In genomic region chr3:175620532-175620931, GRCh38 we compare ENCODE assay signal across 29 cellular contexts.
"Had no signal": no experiment of that assay in that cellular context is flagged by ENCODE, and none has a peak within 500 bp of the region (broad histone marks: within the 10 kb centered on the region; RNA-seq: fewer than 3 reads in every experiment).

No MANE protein-coding gene starts in this region.

- H3K27me3 Mint-ChIP-seq: activated CD4-positive, alpha-beta T cell treated with anti-CD3 and anti-CD28 coated beads, Interleukin-2, amount 10 ng/mL, durations not matched to agents 24 days and 14 days; activated CD8-positive, alpha-beta T cell treated with anti-CD3 and anti-CD28 coated beads for 36 hours; activated naive CD4-positive, alpha-beta T cell treated with anti-CD3 and anti-CD28 coated beads, Interleukin-2, amount 50 U/mL, for 24 hours; activated naive CD8-positive, alpha-beta T cell treated with anti-CD3 and anti-CD28 coated beads, Interleukin-2, amount 10 ng/mL, durations not matched to agents 7 days and 5 days had no signal

- H3K4me3 Mint-ChIP-seq: activated CD4-positive, alpha-beta T cell treated with anti-CD3 and anti-CD28 coated beads, Interleukin-2, amount 10 ng/mL, durations not matched to agents 24 days and 14 days; activated CD8-positive, alpha-beta T cell treated with anti-CD3 and anti-CD28 coated beads for 36 hours; activated naive CD4-positive, alpha-beta T cell treated with anti-CD3 and anti-CD28 coated beads, Interleukin-2, amount 50 U/mL, for 24 hours; activated naive CD8-positive, alpha-beta T cell treated with anti-CD3 and anti-CD28 coated beads, Interleukin-2, amount 10 ng/mL, durations not matched to agents 7 days and 5 days had no signal

- H3K9me3 ChIP-seq: ascending aorta, Peyer's patch had no signal

- H3K36me3 ChIP-seq: ascending aorta, Peyer's patch had no signal

- DNase-seq: activated CD4-positive, alpha-beta T cell treated with anti-CD3 and anti-CD28 coated beads, Interleukin-2, amount 10 ng/mL, durations not matched to agents 24 days and 14 days; activated CD4-positive, alpha-beta T cell treated with anti-CD3 and anti-CD28 coated beads, Interleukin-2, amount 50 U/mL, for 4 hours; activated CD4-positive, CD25-positive, alpha-beta regulatory T cell; activated CD8-positive, alpha-beta T cell treated with anti-CD3 and anti-CD28 coated beads for 36 hours; activated gamma-delta T cell; activated naive CD4-positive, alpha-beta T cell treated with Interleukin-2 at 50 U/mL for 16 hours; activated naive CD8-positive, alpha-beta T cell treated with anti-CD3 and anti-CD28 coated beads, Interleukin-2, amount 10 ng/mL, durations not matched to agents 7 days and 5 days; activated T-cell treated with anti-CD3 and anti-CD28 coated beads, Interleukin-2, amount 50 U/mL, for 1 hour; amygdala; caudate nucleus; MM.1S; MV-4-11; NCI-H1092; NCI-H1436 treated with DMSO at 0.1 percent for 48 hours; NCI-H187; NCI-H2081; NCI-H345; NCI-H524 treated with DMSO at 0.1 percent for 48 hours; Peyer's patch; RPMI8226; SW 1271; T-helper 1 cell; T-helper 2 cell; T-helper 9 cell had no signal

- H3K4me1 ChIP-seq: ascending aorta, Peyer's patch had no signal

- H3K4me3 ChIP-seq: ascending aorta, Peyer's patch had no signal

- H3K4me1 Mint-ChIP-seq: activated CD4-positive, alpha-beta T cell treated with anti-CD3 and anti-CD28 coated beads, Interleukin-2, amount 10 ng/mL, durations not matched to agents 24 days and 14 days; activated naive CD4-positive, alpha-beta T cell treated with anti-CD3 and anti-CD28 coated beads, Interleukin-2, amount 50 U/mL, for 24 hours; activated naive CD8-positive, alpha-beta T cell treated with anti-CD3 and anti-CD28 coated beads, Interleukin-2, amount 10 ng/mL, durations not matched to agents 7 days and 5 days had no signal

- H3K27me3 ChIP-seq: ascending aorta, Peyer's patch had no signal

- ATAC-seq: activated CD8-positive, alpha-beta T cell treated with anti-CD3 and anti-CD28 coated beads for 36 hours had no signal

- H3K27ac ChIP-seq: ascending aorta, KMS-11, Peyer's patch, VCaP had no signal

- H3K36me3 Mint-ChIP-seq: activated naive CD4-positive, alpha-beta T cell treated with anti-CD3 and anti-CD28 coated beads, Interleukin-2, amount 50 U/mL, for 24 hours; activated naive CD8-positive, alpha-beta T cell treated with anti-CD3 and anti-CD28 coated beads, Interleukin-2, amount 10 ng/mL, durations not matched to agents 7 days and 5 days had no signal

- H3K9me3 Mint-ChIP-seq: activated CD4-positive, alpha-beta T cell treated with anti-CD3 and anti-CD28 coated beads, Interleukin-2, amount 10 ng/mL, durations not matched to agents 24 days and 14 days had no signal

- H3K27ac Mint-ChIP-seq: activated CD4-positive, alpha-beta T cell treated with anti-CD3 and anti-CD28 coated beads, Interleukin-2, amount 10 ng/mL, durations not matched to agents 24 days and 14 days; activated CD8-positive, alpha-beta T cell treated with anti-CD3 and anti-CD28 coated beads for 36 hours; activated naive CD4-positive, alpha-beta T cell treated with anti-CD3 and anti-CD28 coated beads, Interleukin-2, amount 50 U/mL, for 24 hours; activated naive CD8-positive, alpha-beta T cell treated with anti-CD3 and anti-CD28 coated beads, Interleukin-2, amount 10 ng/mL, durations not matched to agents 7 days and 5 days; activated T-helper 2 cell treated with anti-CD3 and anti-CD28 coated beads, Interferon-gamma antibody, Interleukin-2, Interleukin-4, amounts not matched to agents 10 μg/mL and 5 μg/mL and 100 μg/mL, durations not matched to agents 14 hours and 24 hours and 36 hours had no signal
